18 cellular contexts compared by ENCODE assay signal in genomic region chr3:113741086-113741485, GRCh38. TPM values are rescaled to one million over a fixed set of nuclear protein-coding genes. Genes with fewer than 3 reads are reported as not detected.
A peak's percentile ranks its signal among the peaks of the same experiment; 100 is the strongest.
DNase-seq lines count a peak whose midpoint lies in the region; ATAC-seq and TF ChIP-seq lines count a peak whose summit lies in the region.
"Had no signal": no experiment of that assay in that cellular context is flagged by ENCODE, and none has a peak within 500 bp of the region (broad histone marks: within the 10 kb centered on the region; RNA-seq: fewer than 3 reads in every experiment).

No MANE protein-coding gene starts in this region.

- H2BK15ac ChIP-seq in mesenchymal stem cell (ENCODE audit: low read depth, poor library complexity, severe bottlenecking): no peak overlapping the region

- no peak overlapping the region for H3K14ac ChIP-seq in mesenchymal stem cell (ENCODE audit: low read length in 2 of 2)

- POLR2A ChIA-PET in T-cell (lab: Charles Lee): interaction anchor here (0.6 to 1.2 kb wide), 3 partner anchors 9 to 50 kb away, joined by 3 to 4 read pairs (median 4); no protein-coding TSS in a partner anchor

- no peak overlapping the region for H3K9ac ChIP-seq in BLaER1 treated with 17β-estradiol and CSF1 and Interleukin-3, amounts not matched to agents 10 nM and 100 nM
- H3K9ac ChIP-seq in mesenchymal stem cell (ENCODE audit: low read length): peak overlapping the region; percentile 30

- H3K4me3 ChIP-seq in BLaER1 treated with 17β-estradiol and CSF1 and Interleukin-3, amounts not matched to agents 10 nM and 100 nM: no peak overlapping the region
- peak overlapping the region; percentile 23; the same call in 1 of the 2 replicates for H3K4me3 ChIP-seq in GM12865 (ENCODE audit: low read depth, low read length)
- no peak overlapping the region for H3K4me3 ChIP-seq in mesenchymal stem cell (ENCODE audit: insufficient read depth in 1 of 2, low read depth in 1 of 2, low read length in 2 of 2)
- H3K4me3 ChIP-seq: adrenal gland, Peyer's patch, spleen had no signal

- H3K27ac ChIP-seq in BLaER1 treated with 17β-estradiol and CSF1 and Interleukin-3, amounts not matched to agents 10 nM and 100 nM: no peak overlapping the region
- H3K27ac ChIP-seq in mesenchymal stem cell (ENCODE audit: low read length, poor library complexity, severe bottlenecking): no peak overlapping the region
- H3K27ac ChIP-seq: Peyer's patch, WERI-Rb-1 had no signal

- H2BK5ac ChIP-seq in mesenchymal stem cell (ENCODE audit: low read depth, low read length, poor library complexity, severe bottlenecking): no peak overlapping the region

- WGBS in mesenchymal stem cell: 99% methylated on average over 5 of the region's 5 CpGs

- peaks cover 34 to 61% (median 49%) of the 10 kb centered on the region in 10 experiments for H3K4me1 ChIP-seq in BLaER1 treated with 17β-estradiol and CSF1 and Interleukin-3, amounts not matched to agents 10 nM and 100 nM
- H3K4me1 ChIP-seq in mesenchymal stem cell (ENCODE audit: control insufficient read depth, insufficient read depth, low read depth, low read length): peaks cover 6% of the 10 kb centered on the region

- no peak overlapping the region for H3K23ac ChIP-seq in mesenchymal stem cell (ENCODE audit: low read length in 2 of 2)

- H3K79me1 ChIP-seq in mesenchymal stem cell (replicated peaks; ENCODE audit: low read length, poor library complexity, severe bottlenecking): no peaks in the 10 kb centered on the region

- no peaks in the 10 kb centered on the region for H3K27me3 Mint-ChIP-seq in T-cell
- no peaks in the 10 kb centered on the region for H3K27me3 Mint-ChIP-seq in T-helper 2 cell treated with Interferon-gamma antibody and Interleukin-4, amounts not matched to agents 5 μg/mL and 100 μg/mL, for 36 hours (ENCODE audit: low read depth)

- ATAC-seq in T-cell (replicated peaks in 1 of 4) (no peak), GM21528 (IDR thresholded peaks at IDR 0.05; ENCODE audit: low FRiP score, unreplicated experiment) (no peak), HG02571 (IDR thresholded peaks at IDR 0.05; ENCODE audit: unreplicated experiment) (no peak)

- no peak overlapping the region for H2BK120ac ChIP-seq in mesenchymal stem cell (ENCODE audit: low read depth, low read length)

- no peak overlapping the region for H4K91ac ChIP-seq in mesenchymal stem cell (ENCODE audit: low read length)

- DNase-seq in GM12865 (ENCODE audit: low read depth) (peak; percentile 15), T-cell (no peak), mesenchymal stem cell (no peak), anterior cingulate cortex (lab: John Stamatoyannopoulos, UW) (no peak)
- DNase-seq in T-helper 2 cell treated with Interferon-gamma antibody and Interleukin-4, amounts not matched to agents 5 μg/mL and 100 μg/mL, for 36 hours (ENCODE audit: low spot score): no peak
- DNase-seq: adrenal gland, C1 segment of cervical spinal cord, EL, glutamatergic neuron, midbrain, NCI-H2029 treated with DMSO at 0.1 percent for 48 hours, NCI-H526 treated with DMSO at 0.1 percent for 48 hours, Peyer's patch, spleen, WERI-Rb-1 had no signal

- no peak overlapping the region for H3K4me3 Mint-ChIP-seq in T-cell
- no peak overlapping the region for H3K4me3 Mint-ChIP-seq in T-helper 2 cell treated with Interferon-gamma antibody and Interleukin-4, amounts not matched to agents 5 μg/mL and 100 μg/mL, for 36 hours

- peak overlapping the region in 1 of 2 experiments; percentile 59 for H2BK12ac ChIP-seq in mesenchymal stem cell (ENCODE audit: low read length in 2 of 2)

- peaks cover 85 to 96% (median 89%) of the 10 kb centered on the region in 11 experiments; a peak in 21 of 22 replicates for H4K20me1 ChIP-seq in BLaER1 treated with 17β-estradiol and CSF1 and Interleukin-3, amounts not matched to agents 10 nM and 100 nM

- H3K4ac ChIP-seq in mesenchymal stem cell (ENCODE audit: low read depth in 1 of 2, low read length in 2 of 2): no peak overlapping the region

- H3K36me3 Mint-ChIP-seq in T-cell: no peaks in the 10 kb centered on the region
- peaks cover 11% of the 10 kb centered on the region for H3K36me3 Mint-ChIP-seq in T-helper 2 cell treated with Interferon-gamma antibody and Interleukin-4, amounts not matched to agents 5 μg/mL and 100 μg/mL, for 36 hours (ENCODE audit: low read depth)

- H4K8ac ChIP-seq in mesenchymal stem cell (ENCODE audit: low read length): no peak overlapping the region

- no peak overlapping the region for H2AK5ac ChIP-seq in mesenchymal stem cell (ENCODE audit: low read length, severe bottlenecking)

- no peaks in the 10 kb centered on the region for H3K27me3 ChIP-seq in BLaER1 treated with 17β-estradiol and CSF1 and Interleukin-3, amounts not matched to agents 10 nM and 100 nM
- no peaks in the 10 kb centered on the region for H3K27me3 ChIP-seq in mesenchymal stem cell (ENCODE audit: control insufficient read depth in 1 of 2, insufficient read depth in 1 of 2, low read length in 2 of 2)
- H3K27me3 ChIP-seq: adrenal gland, Peyer's patch, spleen had no signal

- H3K36me3 ChIP-seq in BLaER1 treated with 17β-estradiol and CSF1 and Interleukin-3, amounts not matched to agents 10 nM and 100 nM: peaks cover 0 to 27% (median 9%) of the 10 kb centered on the region in 11 experiments; a peak in 7 of 22 replicates
- peaks cover 0 to 6% of the 10 kb centered on the region in 2 experiments for H3K36me3 ChIP-seq in mesenchymal stem cell (ENCODE audit: control insufficient read depth in 1 of 2, insufficient read depth in 2 of 2, low read depth in 1 of 2, low read length in 2 of 2)
- H3K36me3 ChIP-seq: adrenal gland, Peyer's patch, spleen had no signal

- H2AFZ ChIP-seq in mesenchymal stem cell (ENCODE audit: low read depth, low read length): no peak overlapping the region

- no peaks in the 10 kb centered on the region for H3K9me3 ChIP-seq in BLaER1 treated with 17β-estradiol and CSF1 and Interleukin-3, amounts not matched to agents 10 nM and 100 nM (replicated peaks in 1 of 11)
- H3K9me3 ChIP-seq in mesenchymal stem cell (ENCODE audit: control insufficient read depth, low read length): no peaks in the 10 kb centered on the region
- H3K9me3 ChIP-seq: adrenal gland, Peyer's patch, spleen had no signal

- peak overlapping the region in 6 of 11 experiments; percentile 5 to 96 (median 28); a peak in 3 of 22 replicates for H3K4me2 ChIP-seq in BLaER1 treated with 17β-estradiol and CSF1 and Interleukin-3, amounts not matched to agents 10 nM and 100 nM
- H3K4me2 ChIP-seq in mesenchymal stem cell (ENCODE audit: low read length, poor library complexity, severe bottlenecking): no peak overlapping the region

- TF ChIP-seq CTCF in GM12865 (IDR thresholded peaks at IDR 0.05; ENCODE audit: insufficient read depth, low read depth, low read length, missing control alignments): no peak

- peaks cover 65 to 83% (median 77%) of the 10 kb centered on the region in 3 donors for H3K4me1 Mint-ChIP-seq in T-cell
- peaks cover 52% of the 10 kb centered on the region for H3K4me1 Mint-ChIP-seq in T-helper 2 cell treated with Interferon-gamma antibody and Interleukin-4, amounts not matched to agents 5 μg/mL and 100 μg/mL, for 36 hours (ENCODE audit: low read depth)

- peak overlapping the region; percentile 57 to 71 for H3K27ac Mint-ChIP-seq in T-cell
- no peak overlapping the region for H3K27ac Mint-ChIP-seq in T-helper 2 cell treated with Interferon-gamma antibody and Interleukin-4, amounts not matched to agents 5 μg/mL and 100 μg/mL, for 36 hours

- H3K18ac ChIP-seq in mesenchymal stem cell (ENCODE audit: low read depth in 1 of 2, low read length in 2 of 2): no peak overlapping the region

- no peaks in the 10 kb centered on the region for H3K9me3 Mint-ChIP-seq in T-cell
- no peaks in the 10 kb centered on the region for H3K9me3 Mint-ChIP-seq in T-helper 2 cell treated with Interferon-gamma antibody and Interleukin-4, amounts not matched to agents 5 μg/mL and 100 μg/mL, for 36 hours

- CTCF ChIA-PET in T-cell (lab: Charles Lee): interaction anchor here (0.6 to 1.4 kb wide), 7 partner anchors 10 to 1123 kb away, joined by 3 to 4 read pairs (median 3); partner anchors contain the start of gene USF3 (in 1 of the 2)

RNA-seq across cellular contexts. Expression of gene NAA50, which starts 5.0 kb away (rescaled TPM):
- 10 to 100 TPM; 49.0 to 67.1 (median 61.8) TPM for total RNA-seq in T-cell
- 91.6 TPM for polyA plus RNA-seq in mesenchymal stem cell (2013, experiment 1 of 2)
- 92.9 TPM for polyA plus RNA-seq in mesenchymal stem cell (2013, experiment 2 of 2)

RNA-seq across cellular contexts. Expression of gene ATP6V1A, which starts 5.7 kb away (rescaled TPM):
- total RNA-seq in T-cell: 10 to 100 TPM; 14.9 to 23.7 (median 17.8) TPM
- 35.5 TPM for polyA plus RNA-seq in mesenchymal stem cell (2013, experiment 1 of 2)
- polyA plus RNA-seq in mesenchymal stem cell (2013, experiment 2 of 2): 35.2 TPM

RNA-seq across cellular contexts. Expression of gene USF3, which starts 44.6 kb away (rescaled TPM):
- total RNA-seq in T-cell: 10 to 100 TPM; 16.9 to 31.7 (median 22.1) TPM
- 7.5 TPM for polyA plus RNA-seq in mesenchymal stem cell (2013, experiment 1 of 2)
- 6.6 TPM for polyA plus RNA-seq in mesenchymal stem cell (2013, experiment 2 of 2)
